Comparison of ENCODE assay signal across 7 cellular contexts in the genomic region with DNA sequence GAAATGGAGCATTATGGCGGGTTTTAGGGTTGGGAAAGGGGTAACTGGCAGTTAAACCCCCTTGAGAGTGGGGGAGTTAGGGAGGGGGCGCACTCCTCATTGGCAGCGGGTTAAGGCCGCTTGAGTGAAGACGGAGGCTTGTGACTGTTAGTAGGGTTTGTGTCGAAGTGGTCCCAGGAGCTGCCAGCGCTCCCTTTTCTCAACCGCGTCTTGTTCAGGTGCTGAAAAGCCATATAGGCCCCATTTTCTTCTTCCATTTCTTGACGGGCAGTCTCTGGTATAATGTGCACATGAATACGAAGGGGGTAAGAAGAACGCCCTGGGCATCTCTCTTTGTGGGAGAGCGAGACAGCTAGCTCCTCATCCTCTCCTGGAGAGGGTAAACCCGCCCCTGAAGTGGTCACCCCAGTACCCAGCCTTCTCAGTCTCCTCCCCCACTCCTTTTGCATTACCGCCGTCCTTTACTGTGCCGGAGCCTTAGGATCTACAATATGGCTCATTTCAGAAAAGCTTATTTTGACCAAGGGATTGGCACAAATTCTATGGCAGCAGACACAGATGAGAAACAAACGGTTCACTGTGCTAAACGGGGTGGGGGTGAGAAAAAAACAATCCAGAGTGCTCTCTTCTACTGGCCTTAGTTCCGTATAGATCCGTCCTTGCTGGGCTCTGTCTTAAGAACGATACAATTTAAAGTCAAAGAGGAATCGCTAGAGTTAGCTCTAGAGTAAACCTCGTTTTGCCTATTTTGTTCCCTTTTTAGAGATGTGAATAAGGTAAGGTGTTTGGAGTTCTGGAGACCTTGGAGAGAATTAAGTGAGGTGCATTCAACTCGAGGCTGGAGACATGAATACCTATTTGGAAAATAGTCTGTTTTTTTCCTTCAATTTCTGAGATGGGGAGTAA. TPM values are rescaled to one million over a fixed set of nuclear protein-coding genes. Genes with fewer than 3 reads are reported as not detected.
DNase-seq lines count a peak whose midpoint lies in the region; ATAC-seq and TF ChIP-seq lines count a peak whose summit lies in the region.

No MANE protein-coding gene starts in this region.

- TF ChIP-seq CTCF in lower leg skin (IDR thresholded peaks at IDR 0.05): no peak

- peak overlapping the region; percentile 99 for H3K4me3 ChIP-seq in lower leg skin (ENCODE audit: low read depth, poor library complexity, severe bottlenecking)

- WGBS in lower leg skin, 2 donors: 0% methylated on average over 25 of the region's 25 CpGs

- intact Hi-C loops in lower leg skin (cut with DNase I; ENCODE audit: low total_unique reads): no loop called here

- TF ChIP-seq POLR2A in GM18505 (IDR thresholded peaks at IDR 0.05; ENCODE audit: borderline replicate concordance, extremely low read depth, insufficient read depth, insufficient read length): peak; percentile 64
- peak in 1 of 2 donors; percentile 35 for TF ChIP-seq POLR2A in lower leg skin (IDR thresholded peaks at IDR 0.05)

- DNase-seq in NCI-H146 (lab: John Stamatoyannopoulos, UW) (peak; percentile 55), dermis blood vessel endothelial cell (peak; percentile 68), lower leg skin (ENCODE audit: low spot score in 2 of 2) (peak; percentile 76 to 93)
- DNase-seq in activated CD4-positive, alpha-beta T cell treated with anti-CD3 and anti-CD28 coated beads for 4 hours: peak; percentile 43 to 48
- peak; percentile 29 to 49 (median 31) for DNase-seq in stimulated activated CD4-positive, alpha-beta T cell treated with anti-CD3 and anti-CD28 coated beads, TNF-alpha, amount 100 ng/mL, for 24 hours (ENCODE audit: low read depth in 3 of 3)

- ATAC-seq in GM18505 (IDR thresholded peaks at IDR 0.05; ENCODE audit: unreplicated experiment) (no peak), HG03442 (IDR thresholded peaks at IDR 0.05; ENCODE audit: unreplicated experiment) (no peak)

RNA-seq across cellular contexts. Expression of a gene that starts 1.0 kb away (rescaled TPM):
- total RNA-seq in dermis blood vessel endothelial cell (155 and 160 TPM in 2 replicates), lower leg skin (100 to 1,000 TPM in 3 of 4 donors, 10 to 100 TPM in 1; 86.4 to 130 (median 114) TPM)

Comparison
In these comparisons a context has a peak if more than half of its experiments do, and no peak if none do; other contexts are left out.
1. DNase-seq: peak in every context shown above with its lines; median percentile 84 in lower leg skin; 68 in dermis blood vessel endothelial cell; 55 in NCI-H146; 46 in activated CD4-positive, alpha-beta T cell treated with anti-CD3 and anti-CD28 coated beads for 4 hours; 31 in stimulated activated CD4-positive, alpha-beta T cell treated with anti-CD3 and anti-CD28 coated beads, TNF-alpha, amount 100 ng/mL, for 24 hours.